Comparison of ENCODE assay signal across 19 cellular contexts in genomic region chr6:33017024-33017423, GRCh38. TPM values are rescaled to one million over a fixed set of nuclear protein-coding genes. Genes with fewer than 3 reads are reported as not detected.
DNase-seq lines count a peak whose midpoint lies in the region; ATAC-seq, FAIRE-seq and TF ChIP-seq lines count a peak whose summit lies in the region.
"Had no signal": no experiment of that assay in that cellular context is flagged by ENCODE, and none has a peak within 500 bp of the region (broad histone marks: within the 10 kb centered on the region; RNA-seq: fewer than 3 reads in every experiment).

No MANE protein-coding gene starts in this region.

- no TSS peak for BruUV-seq in K562 (replicated peaks; lab: Mats Ljungman, UMichigan)

- CTCF ChIA-PET in K562 (lab: Yijun Ruan, JAX; ENCODE audit: low intra/inter-chr PET ratio) (interaction anchor here (1.3 to 3.3 kb wide), 2 partner anchors 75 to 231 kb away, joined by 5 to 19 read pairs; no protein-coding TSS in a partner anchor), SK-N-SH (lab: Yijun Ruan, JAX) (interaction anchor here (1.0 to 6.3 kb wide), 6 partner anchors 32 to 231 kb away, joined by 3 to 65 read pairs (median 22); no protein-coding TSS in a partner anchor)

- POLR2A ChIA-PET in K562 (lab: Yijun Ruan, JAX) (interaction anchor here (0.6 kb wide), 1 partner anchor 729 kb away, joined by 3 read pairs; no protein-coding TSS in a partner anchor), SK-N-SH (lab: Yijun Ruan, JAX) (no interaction called here)

- H3K9me1 ChIP-seq in K562 (ENCODE audit: control insufficient read depth, insufficient read depth, low read length): no peaks in the 10 kb centered on the region

- no peak for DNase-seq in activated naive CD8-positive, alpha-beta T cell treated with anti-CD3 and anti-CD28 coated beads, Interleukin-2, amount 50 U/mL, for 24 hours
- no peak for DNase-seq in activated naive CD8-positive, alpha-beta T cell treated with anti-CD3 and anti-CD28 coated beads for 36 hours
- DNase-seq in K562 (ENCODE audit: extremely low read depth in 1 of 4, low spot score in 3 of 4) (no peak), upper lobe of left lung (no peak), SIG-M5 (lab: John Stamatoyannopoulos, UW) (no peak), SK-N-SH (no peak), dermis blood vessel endothelial cell (no peak)
- DNase-seq: AML-193; CD4-positive, CD25-positive, alpha-beta regulatory T cell; DMS153; GF-D8; MV-4-11; NCI-H1694 treated with DMSO at 0.1 percent for 48 hours had no signal

- TF ChIP-seq EP300 in K562 (IDR thresholded peaks at IDR 0.05; ENCODE audit: low read length): no peak
- TF ChIP-seq EP300 in upper lobe of left lung (IDR thresholded peaks at IDR 0.05): no peak
- TF ChIP-seq EP300 in SK-N-SH (IDR thresholded peaks at IDR 0.05; ENCODE audit: borderline replicate concordance in 1 of 2, low read depth in 1 of 2, low read length in 1 of 2): no peak

- no peaks in the 10 kb centered on the region for H3K4me1 ChIP-seq in K562 (replicated peaks in 1 of 2; ENCODE audit: control insufficient read depth in 2 of 2, insufficient read depth in 2 of 2, low read length in 2 of 2)
- peaks cover 0 to 12% of the 10 kb centered on the region in 2 donors for H3K4me1 ChIP-seq in mucosa of rectum (ENCODE audit: control insufficient read depth in 2 of 2, insufficient read depth in 2 of 2, low read length in 2 of 2)
- H3K4me1 ChIP-seq in upper lobe of left lung: peaks cover 20 to 41% (median 26%) of the 10 kb centered on the region in 4 donors
- no peaks in the 10 kb centered on the region; a peak in 1 of 4 replicates for H3K4me1 ChIP-seq in SK-N-SH (ENCODE audit: control insufficient read depth in 1 of 2, insufficient read depth in 2 of 2, low read depth in 1 of 2, low read length in 1 of 2)

- no peaks in the 10 kb centered on the region for H3K36me3 Mint-ChIP-seq in activated naive CD8-positive, alpha-beta T cell treated with anti-CD3 and anti-CD28 coated beads, Interleukin-2, amount 50 U/mL, for 24 hours (ENCODE audit: low read depth)
- no peaks in the 10 kb centered on the region for H3K36me3 Mint-ChIP-seq in activated naive CD8-positive, alpha-beta T cell treated with anti-CD3 and anti-CD28 coated beads for 36 hours
- H3K36me3 Mint-ChIP-seq: CD4-positive, CD25-positive, alpha-beta regulatory T cell had no signal

- H3K4me2 ChIP-seq in K562 (ENCODE audit: insufficient read depth, low read length) (no peak overlapping the region), SK-N-SH (no peak overlapping the region)
- H3K4me2 ChIP-seq: KMS-11 had no signal

- no peaks in the 10 kb centered on the region for H3K9me3 Mint-ChIP-seq in activated naive CD8-positive, alpha-beta T cell treated with anti-CD3 and anti-CD28 coated beads, Interleukin-2, amount 50 U/mL, for 24 hours
- no peaks in the 10 kb centered on the region for H3K9me3 Mint-ChIP-seq in activated naive CD8-positive, alpha-beta T cell treated with anti-CD3 and anti-CD28 coated beads for 36 hours
- H3K9me3 Mint-ChIP-seq: CD4-positive, CD25-positive, alpha-beta regulatory T cell had no signal

- H3K4me3 ChIP-seq in K562 (no peak overlapping the region), mucosa of rectum (ENCODE audit: low read length in 2 of 2) (peak overlapping the region in 1 of 2 donors; percentile 14), upper lobe of left lung (peak overlapping the region in 1 of 4 donors; percentile 6), SK-N-SH (ENCODE audit: low read depth in 2 of 2, low read length in 1 of 2) (no peak overlapping the region)

- H3K27me3 ChIP-seq in K562 (ENCODE audit: control insufficient read depth in 2 of 2, insufficient read depth in 2 of 2, low read length in 2 of 2) (peaks cover 20 to 38% of the 10 kb centered on the region in 2 experiments; a peak in 4 of 5 replicates), mucosa of rectum (ENCODE audit: control insufficient read depth in 2 of 2, insufficient read depth in 2 of 2, low read length in 2 of 2) (peaks cover 5 to 7% of the 10 kb centered on the region in 2 donors), upper lobe of left lung (no peaks in the 10 kb centered on the region), SK-N-SH (ENCODE audit: insufficient read depth) (peaks cover 72% of the 10 kb centered on the region)

- FAIRE-seq in K562 (lab: Jason Lieb, UNC): no peak
- FAIRE-seq: HepG2 had no signal

- TF ChIP-seq CTCF in K562 (IDR thresholded peaks at IDR 0.05 in 2 of 3, conservative IDR thresholded peaks at IDR 0.05 in 1 of 3; ENCODE audit: insufficient read depth in 2 of 3, low read depth in 1 of 3, low read length in 3 of 3) (no peak), upper lobe of left lung (IDR thresholded peaks at IDR 0.05) (no peak), SK-N-SH (IDR thresholded peaks at IDR 0.05) (no peak)

- no peak for TF ChIP-seq POLR2A in K562 (conservative IDR thresholded peaks at IDR 0.05)
- TF ChIP-seq POLR2A in upper lobe of left lung (IDR thresholded peaks at IDR 0.05): no peak

- in situ Hi-C loops in K562 (cut with MboI): loop anchor here (5.0 kb wide), 2 partner anchors 70 to 230 kb away; no protein-coding TSS in a partner anchor

- H4K20me1 ChIP-seq in K562 (replicated peaks; ENCODE audit: control insufficient read depth, insufficient read depth, low read length) (peaks cover 4% of the 10 kb centered on the region; the same call in 1 of the 2 replicates), SK-N-SH (ENCODE audit: insufficient read depth) (no peaks in the 10 kb centered on the region)

- H3K4me3 Mint-ChIP-seq in activated naive CD8-positive, alpha-beta T cell treated with anti-CD3 and anti-CD28 coated beads, Interleukin-2, amount 50 U/mL, for 24 hours: no peak overlapping the region
- H3K4me3 Mint-ChIP-seq in activated naive CD8-positive, alpha-beta T cell treated with anti-CD3 and anti-CD28 coated beads for 36 hours: no peak overlapping the region
- H3K4me3 Mint-ChIP-seq: CD4-positive, CD25-positive, alpha-beta regulatory T cell had no signal

- no peaks in the 10 kb centered on the region for H3K79me2 ChIP-seq in K562 (ENCODE audit: control insufficient read depth, insufficient read depth, low read length)
- H3K79me2 ChIP-seq in SK-N-SH (ENCODE audit: insufficient read depth): no peaks in the 10 kb centered on the region

- no peaks in the 10 kb centered on the region for H3K27me3 Mint-ChIP-seq in activated naive CD8-positive, alpha-beta T cell treated with anti-CD3 and anti-CD28 coated beads, Interleukin-2, amount 50 U/mL, for 24 hours
- peaks cover 16% of the 10 kb centered on the region for H3K27me3 Mint-ChIP-seq in activated naive CD8-positive, alpha-beta T cell treated with anti-CD3 and anti-CD28 coated beads for 36 hours

- no peak overlapping the region for H3K27ac ChIP-seq in K562 (ENCODE audit: extremely low read depth, low read depth, low read length)
- H3K27ac ChIP-seq in mucosa of rectum (ENCODE audit: low read depth in 2 of 2, low read length in 2 of 2): peak overlapping the region; percentile 9 to 64
- peak overlapping the region; percentile 82 to 95 (median 88) for H3K27ac ChIP-seq in upper lobe of left lung
- no peak overlapping the region for H3K27ac ChIP-seq in SK-N-SH (ENCODE audit: low read depth in 2 of 2, low read length in 1 of 2)
- H3K27ac ChIP-seq: 22Rv1, KMS-11 had no signal

- WGBS in K562 (ENCODE audit: insufficient coverage, low coverage, missing lambda C conversion rate): 1% methylated on average over 5 of the region's 5 CpGs
- WGBS in upper lobe of left lung, 2 donors: 63 to 80% methylated on average over 5 of the region's 5 CpGs
- WGBS in SK-N-SH (ENCODE audit: low lambda C conversion rate): 8% methylated on average over 5 of the region's 5 CpGs

- peaks cover 38% of the 10 kb centered on the region for H3K4me1 Mint-ChIP-seq in activated naive CD8-positive, alpha-beta T cell treated with anti-CD3 and anti-CD28 coated beads, Interleukin-2, amount 50 U/mL, for 24 hours
- H3K4me1 Mint-ChIP-seq in activated naive CD8-positive, alpha-beta T cell treated with anti-CD3 and anti-CD28 coated beads for 36 hours: peaks cover 8% of the 10 kb centered on the region

- H2AFZ ChIP-seq in K562 (ENCODE audit: low read depth, low read length): no peak overlapping the region
- H2AFZ ChIP-seq in SK-N-SH (ENCODE audit: low read depth): no peak overlapping the region

- H3K9me3 ChIP-seq in K562 (replicated peaks; ENCODE audit: control insufficient read depth, insufficient read depth, low read depth, low read length): no peaks in the 10 kb centered on the region
- no peaks in the 10 kb centered on the region for H3K9me3 ChIP-seq in mucosa of rectum (ENCODE audit: control insufficient read depth in 2 of 2, low read length in 2 of 2)
- no peaks in the 10 kb centered on the region for H3K9me3 ChIP-seq in upper lobe of left lung
- no peaks in the 10 kb centered on the region for H3K9me3 ChIP-seq in SK-N-SH

- intact Hi-C loops in K562 (cut with micrococcal nuclease): loop anchor here (5.0 kb wide), 1 partner anchor 130 kb away; no protein-coding TSS in a partner anchor

- no peaks in the 10 kb centered on the region for H3K36me3 ChIP-seq in K562 (ENCODE audit: control insufficient read depth, insufficient read depth, low read length)
- H3K36me3 ChIP-seq in mucosa of rectum (ENCODE audit: control insufficient read depth in 2 of 2, insufficient read depth in 2 of 2, low read length in 2 of 2): no peaks in the 10 kb centered on the region
- no peaks in the 10 kb centered on the region for H3K36me3 ChIP-seq in upper lobe of left lung
- no peaks in the 10 kb centered on the region for H3K36me3 ChIP-seq in SK-N-SH (replicated peaks in 1 of 2; ENCODE audit: control insufficient read depth in 1 of 2, insufficient read depth in 2 of 2, low read length in 1 of 2)

- peak overlapping the region; percentile 33 for H3K27ac Mint-ChIP-seq in activated naive CD8-positive, alpha-beta T cell treated with anti-CD3 and anti-CD28 coated beads, Interleukin-2, amount 50 U/mL, for 24 hours
- H3K27ac Mint-ChIP-seq in activated naive CD8-positive, alpha-beta T cell treated with anti-CD3 and anti-CD28 coated beads for 36 hours: no peak overlapping the region

- H3F3A ChIP-seq in SK-N-SH (replicated peaks; ENCODE audit: insufficient read depth): no peaks in the 10 kb centered on the region

- H3K9me2 ChIP-seq in SK-N-SH: no peaks in the 10 kb centered on the region

- no peak overlapping the region for H3K9ac ChIP-seq in K562 (ENCODE audit: insufficient read depth in 1 of 2, low read depth in 2 of 2, low read length in 2 of 2)
- H3K9ac ChIP-seq in mucosa of rectum (ENCODE audit: low read depth in 1 of 2, low read length in 2 of 2): no peak overlapping the region
- no peak overlapping the region for H3K9ac ChIP-seq in SK-N-SH
- H3K9ac ChIP-seq: KMS-11 had no signal

- ATAC-seq in activated naive CD8-positive, alpha-beta T cell treated with anti-CD3 and anti-CD28 coated beads, Interleukin-2, amount 50 U/mL, for 24 hours: no peak
- ATAC-seq in K562 (no peak), upper lobe of left lung (ENCODE audit: low FRiP score in 2 of 2) (no peak)
- ATAC-seq: HepG2, Panc1 had no signal

- no peak for TF ChIP-seq RAD21 in K562 (CRISPR knock-in tag; conservative IDR thresholded peaks at IDR 0.05 in 1 of 2, IDR thresholded peaks at IDR 0.05 in 1 of 2)
- no peak for TF ChIP-seq RAD21 in SK-N-SH (IDR thresholded peaks at IDR 0.05; ENCODE audit: low read length)

RNA-seq across cellular contexts. Expression of gene HLA-DOA, which starts 7.6 kb away (rescaled TPM):
- total RNA-seq in activated naive CD8-positive, alpha-beta T cell treated with anti-CD3 and anti-CD28 coated beads for 36 hours: 1 to 10 TPM; 9.8 to 9.9 TPM
- not detected in 2 replicates for total RNA-seq in K562 (2011; cell fraction: chromatin; rRNA removed; ENCODE audit: low replicate concordance)
- not detected in 2 replicates for total RNA-seq in K562 (2011; cell fraction: nucleolus; rRNA removed)
- total RNA-seq in K562 (2011; cell fraction: nucleoplasm; rRNA removed): not detected in 2 replicates
- total RNA-seq in K562 (2014; rRNA removed) (not detected in 2 replicates), K562 (2014; rRNA removed; fragmentation: Illumina TruSeq; extraction: Trizol) (not detected in 2 replicates), K562 (2015; rRNA removed; fragmentation: Illumina TruSeq; extraction: Trizol) (not detected in 2 replicates), K562 (2021) (0.07 TPM in 1 of 2 replicates, not detected in the other), upper lobe of left lung (10 to 100 TPM in 5 of 6 donors, 1 to 10 TPM in 1; 9.4 to 56.8 (median 30.5) TPM), dermis blood vessel endothelial cell (not detected in 2 replicates)
- polyA plus RNA-seq in K562 (2011; rRNA removed) (not detected in 2 replicates), K562 (2014; fragmentation: Illumina TruSeq; extraction: Trizol) (not detected in 2 replicates), K562 (2014; fragmentation: Nextera tagmentation; extraction: Ambion mirVana) (not detected), K562 (2014; rRNA removed) (not detected in 2 replicates), SK-N-SH (2012; rRNA removed) (not detected in 2 replicates)
- not detected in 2 replicates for polyA plus RNA-seq in K562 (2011; cell fraction: cytosol; rRNA removed)
- not detected in 2 replicates for polyA plus RNA-seq in K562 (2011; cell fraction: nucleus; rRNA removed)
- not detected in 2 replicates for polyA plus RNA-seq in K562 (2012)
- polyA minus RNA-seq in K562 (2011; rRNA and poly(A)+ RNA removed): not detected in 2 replicates
- not detected in 2 replicates for polyA minus RNA-seq in K562 (2011; cell fraction: cytosol; rRNA and poly(A)+ RNA removed)
- not detected in 2 replicates for polyA minus RNA-seq in K562 (2011; cell fraction: nucleus; rRNA and poly(A)+ RNA removed)
- not detected in 2 replicates for polyA plus RNA-seq in SK-N-SH (2012; cell fraction: cytosol; rRNA removed)
- not detected in 2 replicates for polyA plus RNA-seq in SK-N-SH (2012; cell fraction: nucleus; rRNA removed)
- total RNA-seq: NCI-H460 had no signal

RNA-seq across cellular contexts. Expression of gene BRD2, which starts 48.6 kb away (rescaled TPM):
- 100 to 1,000 TPM; 298 to 335 TPM for total RNA-seq in activated naive CD8-positive, alpha-beta T cell treated with anti-CD3 and anti-CD28 coated beads for 36 hours
- total RNA-seq in K562 (2011; cell fraction: chromatin; rRNA removed; ENCODE audit: low replicate concordance): 729 and 883 TPM in 2 replicates
- 319 and 374 TPM in 2 replicates for total RNA-seq in K562 (2011; cell fraction: nucleolus; rRNA removed)
- 421 and 486 TPM in 2 replicates for total RNA-seq in K562 (2011; cell fraction: nucleoplasm; rRNA removed)
- total RNA-seq in K562 (2014; rRNA removed) (133 and 136 TPM in 2 replicates), K562 (2014; rRNA removed; fragmentation: Illumina TruSeq; extraction: Trizol) (135 and 136 TPM in 2 replicates), K562 (2015; rRNA removed; fragmentation: Illumina TruSeq; extraction: Trizol) (185 and 186 TPM in 2 replicates), K562 (2021) (173 and 181 TPM in 2 replicates), upper lobe of left lung (100 to 1,000 TPM; 144 to 388 (median 183) TPM), dermis blood vessel endothelial cell (60.2 and 86.7 TPM in 2 replicates)
- polyA plus RNA-seq in K562 (2011; rRNA removed) (189 and 242 TPM in 2 replicates), K562 (2014; fragmentation: Illumina TruSeq; extraction: Trizol) (211 and 252 TPM in 2 replicates), K562 (2014; fragmentation: Nextera tagmentation; extraction: Ambion mirVana) (100 to 1,000 TPM in 1 of 2 experiments, 10 to 100 TPM in 1; 19.0 to 113 TPM), K562 (2014; rRNA removed) (192 and 194 TPM in 2 replicates), SK-N-SH (2012; rRNA removed) (104 and 116 TPM in 2 replicates)
- polyA plus RNA-seq in K562 (2011; cell fraction: cytosol; rRNA removed): 99.8 and 136 TPM in 2 replicates
- 407 and 463 TPM in 2 replicates for polyA plus RNA-seq in K562 (2011; cell fraction: nucleus; rRNA removed)
- polyA plus RNA-seq in K562 (2012): 164 and 174 TPM in 2 replicates
- polyA minus RNA-seq in K562 (2011; rRNA and poly(A)+ RNA removed): 117 and 145 TPM in 2 replicates
- polyA minus RNA-seq in K562 (2011; cell fraction: cytosol; rRNA and poly(A)+ RNA removed): 73.6 and 84.6 TPM in 2 replicates
- polyA minus RNA-seq in K562 (2011; cell fraction: nucleus; rRNA and poly(A)+ RNA removed): 153 and 260 TPM in 2 replicates
- polyA plus RNA-seq in SK-N-SH (2012; cell fraction: cytosol; rRNA removed): 87.9 and 91.4 TPM in 2 replicates
- 186 and 280 TPM in 2 replicates for polyA plus RNA-seq in SK-N-SH (2012; cell fraction: nucleus; rRNA removed)

RNA-seq across cellular contexts. Expression of gene HLA-DPA1, which starts 56.4 kb away (rescaled TPM):
- 10 to 100 TPM; 14.7 to 16.3 TPM for total RNA-seq in activated naive CD8-positive, alpha-beta T cell treated with anti-CD3 and anti-CD28 coated beads for 36 hours
- total RNA-seq in K562 (2011; cell fraction: chromatin; rRNA removed; ENCODE audit: low replicate concordance): not detected in 2 replicates
- total RNA-seq in K562 (2011; cell fraction: nucleolus; rRNA removed): not detected in 2 replicates
- not detected in 2 replicates for total RNA-seq in K562 (2011; cell fraction: nucleoplasm; rRNA removed)
- total RNA-seq in K562 (2014; rRNA removed) (0.23 TPM in 1 of 2 replicates, not detected in the other), K562 (2014; rRNA removed; fragmentation: Illumina TruSeq; extraction: Trizol) (0.55 TPM in 1 of 2 replicates, not detected in the other), K562 (2015; rRNA removed; fragmentation: Illumina TruSeq; extraction: Trizol) (0.30 and 0.51 TPM in 2 replicates), K562 (2021) (0.60 and 1.2 TPM in 2 replicates), upper lobe of left lung (100 to 1,000 TPM; 109 to 674 (median 399) TPM), dermis blood vessel endothelial cell (0.34 and 17.4 TPM in 2 replicates)
- polyA plus RNA-seq in K562 (2011; rRNA removed) (0.05 and 0.74 TPM in 2 replicates), K562 (2014; fragmentation: Illumina TruSeq; extraction: Trizol) (0.56 and 1.8 TPM in 2 replicates), K562 (2014; fragmentation: Nextera tagmentation; extraction: Ambion mirVana) (under 1 TPM; 0.46 to 0.49 TPM), K562 (2014; rRNA removed) (0.45 and 0.93 TPM in 2 replicates), SK-N-SH (2012; rRNA removed) (1.6 and 1.9 TPM in 2 replicates)
- 0.55 and 0.88 TPM in 2 replicates for polyA plus RNA-seq in K562 (2011; cell fraction: cytosol; rRNA removed)
- polyA plus RNA-seq in K562 (2011; cell fraction: nucleus; rRNA removed): 0.64 TPM in 1 of 2 replicates, not detected in the other
- polyA plus RNA-seq in K562 (2012): 0.75 and 0.79 TPM in 2 replicates
- 0.21 TPM in 1 of 2 replicates, not detected in the other for polyA minus RNA-seq in K562 (2011; rRNA and poly(A)+ RNA removed)
- polyA minus RNA-seq in K562 (2011; cell fraction: cytosol; rRNA and poly(A)+ RNA removed): not detected in 2 replicates
- polyA minus RNA-seq in K562 (2011; cell fraction: nucleus; rRNA and poly(A)+ RNA removed): under 0.01 TPM in 1 of 2 replicates, not detected in the other
- polyA plus RNA-seq in SK-N-SH (2012; cell fraction: cytosol; rRNA removed): 1.1 and 1.2 TPM in 2 replicates
- polyA plus RNA-seq in SK-N-SH (2012; cell fraction: nucleus; rRNA removed): 0.36 and 1.1 TPM in 2 replicates
- total RNA-seq: HepG2, NCI-H460 had no signal
- polyA plus RNA-seq: HepG2 had no signal

RNA-seq across cellular contexts. Expression of gene HLA-DPB1, which starts 58.8 kb away (rescaled TPM):
- 1 to 10 TPM; 8.2 to 9.3 TPM for total RNA-seq in activated naive CD8-positive, alpha-beta T cell treated with anti-CD3 and anti-CD28 coated beads for 36 hours
- not detected in 2 replicates for total RNA-seq in K562 (2011; cell fraction: chromatin; rRNA removed; ENCODE audit: low replicate concordance)
- not detected in 2 replicates for total RNA-seq in K562 (2011; cell fraction: nucleolus; rRNA removed)
- 0.76 TPM in 1 of 2 replicates, not detected in the other for total RNA-seq in K562 (2011; cell fraction: nucleoplasm; rRNA removed)
- total RNA-seq in K562 (2014; rRNA removed) (0.68 and 3.0 TPM in 2 replicates), K562 (2014; rRNA removed; fragmentation: Illumina TruSeq; extraction: Trizol) (0.35 and 0.51 TPM in 2 replicates), K562 (2015; rRNA removed; fragmentation: Illumina TruSeq; extraction: Trizol) (0.51 and 0.98 TPM in 2 replicates), K562 (2021) (0.66 and 1.1 TPM in 2 replicates), upper lobe of left lung (100 to 1,000 TPM; 194 to 697 (median 373) TPM), dermis blood vessel endothelial cell (1.4 and 22.4 TPM in 2 replicates)
- polyA plus RNA-seq in K562 (2011; rRNA removed) (0.15 and 0.71 TPM in 2 replicates), K562 (2014; fragmentation: Illumina TruSeq; extraction: Trizol) (0.80 and 1.2 TPM in 2 replicates), K562 (2014; fragmentation: Nextera tagmentation; extraction: Ambion mirVana) (under 1 TPM; 0.07 to 0.18 TPM), K562 (2014; rRNA removed) (0.41 and 1.8 TPM in 2 replicates), SK-N-SH (2012; rRNA removed) (1.0 and 2.0 TPM in 2 replicates)
- 0.22 and 0.86 TPM in 2 replicates for polyA plus RNA-seq in K562 (2011; cell fraction: cytosol; rRNA removed)
- 0.33 TPM in 1 of 2 replicates, not detected in the other for polyA plus RNA-seq in K562 (2011; cell fraction: nucleus; rRNA removed)
- 1.5 and 2.2 TPM in 2 replicates for polyA plus RNA-seq in K562 (2012)
- polyA minus RNA-seq in K562 (2011; rRNA and poly(A)+ RNA removed): 0.63 TPM in 1 of 2 replicates, not detected in the other
- polyA minus RNA-seq in K562 (2011; cell fraction: cytosol; rRNA and poly(A)+ RNA removed): not detected in 2 replicates
- polyA minus RNA-seq in K562 (2011; cell fraction: nucleus; rRNA and poly(A)+ RNA removed): not detected in 2 replicates
- polyA plus RNA-seq in SK-N-SH (2012; cell fraction: cytosol; rRNA removed): 0.67 and 1.3 TPM in 2 replicates
- 0.45 and 1.1 TPM in 2 replicates for polyA plus RNA-seq in SK-N-SH (2012; cell fraction: nucleus; rRNA removed)
- total RNA-seq: HepG2, NCI-H460 had no signal
- polyA plus RNA-seq: HepG2 had no signal

Comparison
In these comparisons a context has a peak if more than half of its experiments do, and no peak if none do; other contexts are left out.
1. H3K27ac ChIP-seq: peak in mucosa of rectum (2 of 2) and upper lobe of left lung (4 of 4); none in K562 (single experiment) and SK-N-SH (0 of 2).
2. RNA of gene HLA-DOA, which starts 7.6 kb away (total RNA-seq): 9.4 to 56.8 TPM in upper lobe of left lung and 9.8 to 9.9 TPM in activated naive CD8-positive, alpha-beta T cell treated with anti-CD3 and anti-CD28 coated beads for 36 hours; 0.07 TPM in K562 and not detected in dermis blood vessel endothelial cell; every median in the first group is over 4 times any median in the second.